In the genomic region with DNA sequence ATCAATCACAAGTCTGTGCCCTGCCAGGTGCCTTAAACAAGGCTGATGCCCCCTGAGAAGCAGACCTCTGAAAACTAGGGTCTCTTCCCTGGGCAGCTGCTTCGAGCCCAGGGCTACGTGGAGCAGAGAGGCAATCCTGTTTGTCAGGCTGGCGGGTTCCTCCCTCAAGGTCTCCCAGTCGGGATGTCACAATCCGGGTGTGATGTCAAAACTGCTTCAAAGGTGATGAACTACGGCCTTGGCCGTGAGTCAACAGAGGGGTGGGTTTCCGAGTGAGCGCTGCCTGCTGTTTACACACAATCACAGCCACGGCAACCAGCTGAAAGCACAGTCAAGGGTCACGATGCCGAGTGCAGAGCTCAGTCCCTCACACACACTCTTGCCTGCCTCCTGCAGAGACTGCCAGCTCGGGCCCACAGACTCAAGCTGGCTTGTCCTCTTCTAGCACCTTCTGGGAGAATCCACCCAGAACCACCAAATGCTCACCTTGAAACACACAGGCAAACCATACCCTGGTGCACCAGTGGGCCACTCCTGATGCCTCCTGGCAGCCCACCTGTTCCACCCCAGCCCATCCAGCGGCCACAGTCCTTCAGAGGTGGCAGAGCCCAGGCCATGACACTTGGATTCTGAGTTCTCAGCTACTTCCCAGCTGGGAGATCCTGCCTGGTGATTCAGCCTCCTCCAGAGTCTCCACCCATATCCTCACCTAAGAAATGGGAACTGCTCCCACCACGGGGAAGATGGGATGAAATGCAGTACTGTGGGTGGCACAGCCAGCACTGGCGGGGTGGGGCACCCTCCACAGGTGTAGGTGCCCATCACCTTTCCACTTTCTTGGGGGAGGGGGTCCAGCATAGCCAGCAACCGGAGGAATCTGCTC, we compare ENCODE assay signal across 8 cellular contexts. TPM values are rescaled to one million over a fixed set of nuclear protein-coding genes. Genes with fewer than 3 reads are reported as not detected.
DNase-seq lines count a peak whose midpoint lies in the region; ATAC-seq, FAIRE-seq and TF ChIP-seq lines count a peak whose summit lies in the region.

No MANE protein-coding gene starts in this region.

- H2AK5ac ChIP-seq in IMR-90 (ENCODE audit: low read depth, low read length): peak overlapping the region; percentile 59

- peak overlapping the region; percentile 25; the same call in 1 of the 2 replicates for H3K4ac ChIP-seq in IMR-90 (ENCODE audit: low read depth, low read length)

- intact Hi-C loops in IMR-90 (cut with micrococcal nuclease): no loop called here

- DNase-seq in IMR-90: peak; percentile 67
- peak; percentile 32 to 87 for DNase-seq in cardiac muscle cell (ENCODE audit: low read depth in 1 of 2, low spot score in 1 of 2)
- peak; percentile 83 for DNase-seq in small intestine
- no peak for DNase-seq in Kasumi-1 (lab: John Stamatoyannopoulos, UW)
- DNase-seq in DMS114 treated with DMSO at 0.1 percent for 48 hours (lab: John Stamatoyannopoulos, UW; ENCODE audit: unreplicated experiment): no peak
- DNase-seq in activated CD4-positive, alpha-beta T cell treated with anti-CD3 and anti-CD28 coated beads for 48 hours: no peak

- H3K23ac ChIP-seq in IMR-90 (ENCODE audit: low read depth, low read length): peak overlapping the region; percentile 88

- H2BK15ac ChIP-seq in IMR-90 (ENCODE audit: low read depth, low read length): peak overlapping the region; percentile 11; the same call in 1 of the 3 replicates

- TF ChIP-seq RAD21 in IMR-90 (IDR thresholded peaks at IDR 0.05; ENCODE audit: low read length): no peak

- ATAC-seq in IMR-90 (ENCODE audit: low read depth) (peak; percentile 72), HG03097 (IDR thresholded peaks at IDR 0.05; ENCODE audit: low FRiP score, unreplicated experiment) (no peak)

- H3K27ac ChIP-seq in IMR-90 (ENCODE audit: insufficient read depth, low read length) (peak overlapping the region; percentile 11; the same call in 1 of the 2 replicates), VCaP (peak overlapping the region; percentile 9; the same call in 1 of the 2 replicates), cardiac muscle cell (peak overlapping the region; percentile 88), small intestine (ENCODE audit: low read depth in 1 of 2, low read length in 1 of 2) (peak overlapping the region; percentile 38 to 85)

- H3K4me1 ChIP-seq in IMR-90 (ENCODE audit: control insufficient read depth, insufficient read depth, low read length): peaks cover 19% of the 10 kb centered on the region
- peaks cover 45% of the 10 kb centered on the region for H3K4me1 ChIP-seq in cardiac muscle cell (ENCODE audit: low read depth)
- H3K4me1 ChIP-seq in small intestine (ENCODE audit: control insufficient read depth in 2 of 2, insufficient read depth in 1 of 2, low read depth in 1 of 2, low read length in 1 of 2): peaks cover 9 to 10% of the 10 kb centered on the region in 2 donors

- 20% methylated on average over 7 of the region's 17 CpGs; no CpG with 5 or more reads in 1 of the 2 experiments for WGBS in IMR-90 (ENCODE audit: extremely low coverage in 2 of 2, insufficient read length in 1 of 2), 2 experiments
- 28 to 37% (median 35%) methylated on average over 17 of the region's 17 CpGs for WGBS in small intestine, 3 donors

- H3K18ac ChIP-seq in IMR-90 (ENCODE audit: low read depth, low read length): no peak overlapping the region

- H3K4me3 ChIP-seq in IMR-90 (ENCODE audit: insufficient read depth, low read depth, low read length) (no peak overlapping the region), cardiac muscle cell (no peak overlapping the region), small intestine (ENCODE audit: low read depth in 1 of 2, low read length in 2 of 2) (no peak overlapping the region)

- H2BK20ac ChIP-seq in IMR-90 (ENCODE audit: low read depth, low read length): no peak overlapping the region

- POLR2A ChIA-PET in IMR-90 (lab: Charles Lee; ENCODE audit: unreplicated experiment): no interaction called here

- TF ChIP-seq CTCF in IMR-90 (conservative IDR thresholded peaks at IDR 0.05; ENCODE audit: low read depth, low read length) (no peak), VCaP (conservative IDR thresholded peaks at IDR 0.05) (no peak), cardiac muscle cell (IDR thresholded peaks at IDR 0.05; ENCODE audit: low read depth, low read length) (no peak)

- H2BK120ac ChIP-seq in IMR-90 (ENCODE audit: low read depth, low read length): no peak overlapping the region

- H3K36me3 ChIP-seq in IMR-90 (ENCODE audit: control insufficient read depth, insufficient read depth, low read length) (no peaks in the 10 kb centered on the region), cardiac muscle cell (no peaks in the 10 kb centered on the region), small intestine (ENCODE audit: control insufficient read depth in 2 of 2, insufficient read depth in 2 of 2, low read length in 2 of 2) (peaks cover 0 to 2% of the 10 kb centered on the region in 2 donors)

- TF ChIP-seq POLR2A in IMR-90 (IDR thresholded peaks at IDR 0.05; ENCODE audit: low read depth, low read length): 0 out of 2 replicates have a peak, but pooled peaks have one; percentile 6

- no peaks in the 10 kb centered on the region for H3K9me3 ChIP-seq in IMR-90 (ENCODE audit: control insufficient read depth, insufficient read depth, low read length)
- H3K9me3 ChIP-seq in cardiac muscle cell (ENCODE audit: low read depth): no peaks in the 10 kb centered on the region
- H3K9me3 ChIP-seq in small intestine (ENCODE audit: control insufficient read depth, low read depth): no peaks in the 10 kb centered on the region

- CTCF ChIA-PET in IMR-90 (lab: Yijun Ruan, JAX): no interaction called here

- no peak for FAIRE-seq in small intestine (lab: Jason Lieb, UNC)

- peaks cover 94% of the 10 kb centered on the region for H4K20me1 ChIP-seq in IMR-90 (ENCODE audit: insufficient read depth, low read length)

- no peak overlapping the region for H2AFZ ChIP-seq in IMR-90 (replicated peaks; ENCODE audit: low read length, poor library complexity)

- H3K14ac ChIP-seq in IMR-90 (replicated peaks; ENCODE audit: low read depth, low read length): peak overlapping the region; percentile 68; the same call in 1 of the 2 replicates

- no peak overlapping the region for H4K8ac ChIP-seq in IMR-90 (ENCODE audit: low read depth in 2 of 2, low read length in 2 of 2)

- no peak overlapping the region for H3K56ac ChIP-seq in IMR-90 (ENCODE audit: extremely low read depth, insufficient read depth, low read length)

- peak overlapping the region; percentile 25; the same call in 1 of the 2 replicates for H4K5ac ChIP-seq in IMR-90 (ENCODE audit: low read depth, low read length)

- no peak overlapping the region for H4K91ac ChIP-seq in IMR-90 (ENCODE audit: insufficient read depth, low read depth, low read length)

- H3K79me1 ChIP-seq in IMR-90 (ENCODE audit: low read depth in 1 of 2, low read length in 2 of 2): peaks cover 7 to 83% of the 10 kb centered on the region in 2 experiments; a peak in 3 of 4 replicates

- H3K9me1 ChIP-seq in IMR-90 (ENCODE audit: insufficient read depth, low read length): peaks cover 45% of the 10 kb centered on the region

- peak overlapping the region; percentile 51 for H2BK5ac ChIP-seq in IMR-90 (ENCODE audit: low read depth, low read length, poor library complexity, severe bottlenecking)

- in situ Hi-C loops in IMR-90 (cut with MboI; ENCODE audit: low sequenced_read_pairs): no loop called here

- peak overlapping the region; percentile 30; the same call in 1 of the 2 replicates for H3K4me2 ChIP-seq in IMR-90 (ENCODE audit: low read depth, low read length)

- no peaks in the 10 kb centered on the region for H3K27me3 ChIP-seq in IMR-90 (ENCODE audit: control insufficient read depth, insufficient read depth, low read length)
- H3K27me3 ChIP-seq in cardiac muscle cell: no peaks in the 10 kb centered on the region
- no peaks in the 10 kb centered on the region for H3K27me3 ChIP-seq in small intestine (ENCODE audit: control insufficient read depth in 2 of 2, insufficient read depth in 2 of 2, low read length in 2 of 2)

- no TSS peak for BruUV-seq in IMR-90 (replicated peaks; lab: Mats Ljungman, UMichigan)

- H2AK9ac ChIP-seq in IMR-90 (replicated peaks; ENCODE audit: low read depth, low read length, poor library complexity): peak overlapping the region; percentile 67

- H3K9ac ChIP-seq in IMR-90 (ENCODE audit: low read depth, low read length): no peak overlapping the region

- dilution Hi-C loops in IMR-90 (cut with HindIII; ENCODE audit: low sequenced_read_pairs, unreplicated experiment): no loop called here

TF ChIP-seq in IMR-90, 13 proteins besides CTCF, POLR2A, EP300 and RAD21 (continues in another document):
- TF ChIP-seq CHD1 (IDR thresholded peaks at IDR 0.05; ENCODE audit: low read depth, low read length) (no peak), SMC3 (IDR thresholded peaks at IDR 0.05; ENCODE audit: low read depth, low read length) (no peak), FOS (IDR thresholded peaks at IDR 0.05; ENCODE audit: low read depth, low read length) (peak; percentile 37)

RNA-seq across cellular contexts. Expression of a gene that starts 6.8 kb away (rescaled TPM):
- 6.3 and 6.7 TPM in 2 replicates for total RNA-seq in IMR-90 (2012; rRNA removed)
- 13.1 and 15.0 TPM in 2 replicates for polyA plus RNA-seq in IMR-90 (2012; rRNA removed)
- polyA plus RNA-seq in IMR-90 (2012; cell fraction: cytosol; rRNA removed): 6.3 and 15.8 TPM in 2 replicates
- polyA plus RNA-seq in IMR-90 (2012; cell fraction: nucleus; rRNA removed; ENCODE audit: low replicate concordance): 23.8 and 42.6 TPM in 2 replicates
- 19.4 and 20.7 TPM in 2 replicates for total RNA-seq in cardiac muscle cell
- 14.8 and 18.2 TPM in 2 replicates for polyA plus RNA-seq in cardiac muscle cell
- polyA plus RNA-seq in small intestine: 10 to 100 TPM in 1 of 3 donors, 1 to 10 TPM in 2; 8.6 to 11.4 (median 9.5) TPM

RNA-seq across cellular contexts. Expression of a gene that starts 28.3 kb away (rescaled TPM):
- total RNA-seq in IMR-90 (2012; rRNA removed): 134 and 153 TPM in 2 replicates
- polyA plus RNA-seq in IMR-90 (2012; rRNA removed): 289 and 312 TPM in 2 replicates
- 290 and 383 TPM in 2 replicates for polyA plus RNA-seq in IMR-90 (2012; cell fraction: cytosol; rRNA removed)
- 283 and 393 TPM in 2 replicates for polyA plus RNA-seq in IMR-90 (2012; cell fraction: nucleus; rRNA removed; ENCODE audit: low replicate concordance)
- 514 and 568 TPM in 2 replicates for total RNA-seq in cardiac muscle cell
- polyA plus RNA-seq in cardiac muscle cell: 398 and 473 TPM in 2 replicates
- polyA plus RNA-seq in small intestine: 100 to 1,000 TPM; 175 to 189 (median 185) TPM

RNA-seq across cellular contexts. Expression of a gene that starts 42.6 kb away (rescaled TPM):
- total RNA-seq in IMR-90 (2012; rRNA removed): 66.7 and 89.2 TPM in 2 replicates
- polyA plus RNA-seq in IMR-90 (2012; rRNA removed): 196 and 253 TPM in 2 replicates
- polyA plus RNA-seq in IMR-90 (2012; cell fraction: cytosol; rRNA removed): 76.4 and 143 TPM in 2 replicates
- 116 and 178 TPM in 2 replicates for polyA plus RNA-seq in IMR-90 (2012; cell fraction: nucleus; rRNA removed; ENCODE audit: low replicate concordance)
- 137 and 160 TPM in 2 replicates for total RNA-seq in cardiac muscle cell
- polyA plus RNA-seq in cardiac muscle cell: 111 and 127 TPM in 2 replicates
- polyA plus RNA-seq in small intestine: 10 to 100 TPM; 72.3 to 81.3 (median 78.1) TPM

RNA-seq across cellular contexts. Expression of a gene that starts 56.6 kb away (rescaled TPM):
- total RNA-seq in IMR-90 (2012; rRNA removed) (1,030 and 1,144 TPM in 2 replicates), cardiac muscle cell (387 and 390 TPM in 2 replicates)
- polyA plus RNA-seq in IMR-90 (2012; rRNA removed) (2,778 and 3,008 TPM in 2 replicates), cardiac muscle cell (415 and 457 TPM in 2 replicates), small intestine (1,000 to 10,000 TPM in 2 of 3 donors, 100 to 1,000 TPM in 1; 741 to 1,139 (median 1,049) TPM)
- 3,160 and 3,447 TPM in 2 replicates for polyA plus RNA-seq in IMR-90 (2012; cell fraction: cytosol; rRNA removed)
- polyA plus RNA-seq in IMR-90 (2012; cell fraction: nucleus; rRNA removed; ENCODE audit: low replicate concordance): 792 and 822 TPM in 2 replicates

Comparison
In these comparisons a context has a peak if more than half of its experiments do, and no peak if none do; other contexts are left out.
1. DNase-seq: peak in IMR-90 (single experiment), cardiac muscle cell (2 of 2) and small intestine (single experiment); none in Kasumi-1 (0 of 2), DMS114 treated with DMSO at 0.1 percent for 48 hours (single experiment) and activated CD4-positive, alpha-beta T cell treated with anti-CD3 and anti-CD28 coated beads for 48 hours (single experiment).
2. H3K27ac ChIP-seq: peak in every context shown above with its lines; median percentile 88 in cardiac muscle cell; 62 in small intestine; 11 in IMR-90; 9 in VCaP.